21 cellular contexts compared by ENCODE assay signal in genomic region chr1:186207401-186208085, GRCh38.
"Had no signal": no experiment of that assay in that cellular context is flagged by ENCODE, and none has a peak within 500 bp of the region (broad histone marks: within the 10 kb centered on the region; RNA-seq: fewer than 3 reads in every experiment).

No MANE protein-coding gene starts in this region.

- H3K36me3 Mint-ChIP-seq: memory B cell, T-cell had no signal

- H3K9ac ChIP-seq: parathyroid adenoma had no signal

- H3K27ac Mint-ChIP-seq: activated naive CD4-positive, alpha-beta T cell treated with anti-CD3 and anti-CD28 coated beads for 36 hours; activated T-helper 2 cell treated with anti-CD3 and anti-CD28 coated beads, Interferon-gamma antibody, Interleukin-2, Interleukin-4, amounts not matched to agents 10 μg/mL and 5 μg/mL and 100 μg/mL, durations not matched to agents 14 hours and 24 hours and 36 hours; memory B cell; naive thymus-derived CD8-positive, alpha-beta T cell; T-cell had no signal

- H3K79me2 ChIP-seq: parathyroid adenoma had no signal

- H3K4me3 Mint-ChIP-seq: activated naive CD4-positive, alpha-beta T cell treated with anti-CD3 and anti-CD28 coated beads for 36 hours; memory B cell; naive thymus-derived CD8-positive, alpha-beta T cell; T-cell had no signal

- H3K9me3 Mint-ChIP-seq: activated naive CD4-positive, alpha-beta T cell treated with anti-CD3 and anti-CD28 coated beads for 36 hours; activated T-helper 2 cell treated with anti-CD3 and anti-CD28 coated beads, Interferon-gamma antibody, Interleukin-2, Interleukin-4, amounts not matched to agents 10 μg/mL and 5 μg/mL and 100 μg/mL, durations not matched to agents 14 hours and 24 hours and 36 hours; memory B cell had no signal

- H2AFZ ChIP-seq: parathyroid adenoma had no signal

- H3K4me3 ChIP-seq: transverse colon had no signal

- ATAC-seq: activated CD4-positive, CD25-positive, alpha-beta regulatory T cell treated with anti-CD3 and anti-CD28 coated beads, Interleukin-2, amount 50 U/mL, for 24 hours; left lobe of liver; naive thymus-derived CD8-positive, alpha-beta T cell; T-cell had no signal

- H3K9me3 ChIP-seq: transverse colon had no signal

- H3K36me3 ChIP-seq: brain microvascular endothelial cell, transverse colon had no signal

- DNase-seq: activated naive CD4-positive, alpha-beta T cell treated with anti-CD3 and anti-CD28 coated beads for 36 hours; amygdala; brain microvascular endothelial cell; cerebellar nuclear complex; effector memory CD4-positive, alpha-beta T cell; hippocampal formation; naive thymus-derived CD8-positive, alpha-beta T cell; small intestine; stimulated activated CD4-positive, alpha-beta T cell treated with anti-CD3 and anti-CD28 coated beads, Interleukin-4, amount 100 ng/mL, for 4 hours; stimulated activated CD8-positive, alpha-beta memory T cell treated with anti-CD3 and anti-CD28 coated beads, Interleukin-4, amount 100 ng/mL, for 48 hours; stimulated activated naive CD4-positive, alpha-beta T cell treated with Interleukin-2 at 50 U/mL for 16 hours; substantia nigra; T-cell; T1000; transverse colon had no signal

- H3K27ac ChIP-seq: brain microvascular endothelial cell, epithelial cell of prostate, parathyroid adenoma, transverse colon had no signal

- H3K27me3 ChIP-seq: brain microvascular endothelial cell, transverse colon had no signal

- H3K4me1 ChIP-seq: parathyroid adenoma, transverse colon had no signal
